Comparison of ENCODE assay signal across 2 cellular contexts in the genomic region with DNA sequence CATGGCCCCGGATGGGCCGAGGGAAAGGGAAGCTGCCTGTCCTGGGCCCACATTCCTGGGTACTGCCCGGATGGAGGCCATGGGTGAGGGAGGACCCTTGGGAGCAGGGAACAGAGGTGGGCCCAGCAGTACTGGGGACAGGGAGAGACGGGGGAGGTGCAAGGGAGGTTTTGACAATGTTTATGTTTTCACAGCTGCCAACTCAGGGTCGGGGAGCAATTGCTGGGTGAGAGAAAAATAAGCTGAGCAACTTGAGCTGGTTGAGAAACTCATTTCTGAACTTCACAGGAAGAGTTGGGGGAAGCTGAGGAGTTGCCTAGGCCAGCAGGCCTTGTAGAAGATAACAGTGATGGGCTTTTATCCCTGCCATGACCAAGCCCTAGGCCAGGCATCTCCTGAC.
TF ChIP-seq lines count a peak whose summit lies in the region.

No MANE protein-coding gene starts in this region.

TF ChIP-seq in HEK293, 187 proteins besides CTCF, POLR2A, EP300 and RAD21:
- TF ChIP-seq, protein P1, sequence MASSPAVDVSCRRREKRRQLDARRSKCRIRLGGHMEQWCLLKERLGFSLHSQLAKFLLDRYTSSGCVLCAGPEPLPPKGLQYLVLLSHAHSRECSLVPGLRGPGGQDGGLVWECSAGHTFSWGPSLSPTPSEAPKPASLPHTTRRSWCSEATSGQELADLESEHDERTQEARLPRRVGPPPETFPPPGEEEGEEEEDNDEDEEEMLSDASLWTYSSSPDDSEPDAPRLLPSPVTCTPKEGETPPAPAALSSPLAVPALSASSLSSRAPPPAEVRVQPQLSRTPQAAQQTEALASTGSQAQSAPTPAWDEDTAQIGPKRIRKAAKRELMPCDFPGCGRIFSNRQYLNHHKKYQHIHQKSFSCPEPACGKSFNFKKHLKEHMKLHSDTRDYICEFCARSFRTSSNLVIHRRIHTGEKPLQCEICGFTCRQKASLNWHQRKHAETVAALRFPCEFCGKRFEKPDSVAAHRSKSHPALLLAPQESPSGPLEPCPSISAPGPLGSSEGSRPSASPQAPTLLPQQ (tag by site-specific recombination; IDR thresholded peaks at IDR 0.05) = peak; percentile 83
- peak; percentile 41; the same call in 1 of the 2 replicates for TF ChIP-seq ZFP69B (tag by site-specific recombination; IDR thresholded peaks at IDR 0.05)
- no peak for TF ChIP-seq REPIN1 (tag by site-specific recombination; IDR thresholded peaks at IDR 0.05; ENCODE audit: low read depth)
TF ChIP-seq in HEK293: peak in this region for 2.

TF ChIP-seq in GM23338, 12 proteins besides CTCF, POLR2A, EP300 and RAD21 (continued from another document):
- TF ChIP-seq, protein P2, sequence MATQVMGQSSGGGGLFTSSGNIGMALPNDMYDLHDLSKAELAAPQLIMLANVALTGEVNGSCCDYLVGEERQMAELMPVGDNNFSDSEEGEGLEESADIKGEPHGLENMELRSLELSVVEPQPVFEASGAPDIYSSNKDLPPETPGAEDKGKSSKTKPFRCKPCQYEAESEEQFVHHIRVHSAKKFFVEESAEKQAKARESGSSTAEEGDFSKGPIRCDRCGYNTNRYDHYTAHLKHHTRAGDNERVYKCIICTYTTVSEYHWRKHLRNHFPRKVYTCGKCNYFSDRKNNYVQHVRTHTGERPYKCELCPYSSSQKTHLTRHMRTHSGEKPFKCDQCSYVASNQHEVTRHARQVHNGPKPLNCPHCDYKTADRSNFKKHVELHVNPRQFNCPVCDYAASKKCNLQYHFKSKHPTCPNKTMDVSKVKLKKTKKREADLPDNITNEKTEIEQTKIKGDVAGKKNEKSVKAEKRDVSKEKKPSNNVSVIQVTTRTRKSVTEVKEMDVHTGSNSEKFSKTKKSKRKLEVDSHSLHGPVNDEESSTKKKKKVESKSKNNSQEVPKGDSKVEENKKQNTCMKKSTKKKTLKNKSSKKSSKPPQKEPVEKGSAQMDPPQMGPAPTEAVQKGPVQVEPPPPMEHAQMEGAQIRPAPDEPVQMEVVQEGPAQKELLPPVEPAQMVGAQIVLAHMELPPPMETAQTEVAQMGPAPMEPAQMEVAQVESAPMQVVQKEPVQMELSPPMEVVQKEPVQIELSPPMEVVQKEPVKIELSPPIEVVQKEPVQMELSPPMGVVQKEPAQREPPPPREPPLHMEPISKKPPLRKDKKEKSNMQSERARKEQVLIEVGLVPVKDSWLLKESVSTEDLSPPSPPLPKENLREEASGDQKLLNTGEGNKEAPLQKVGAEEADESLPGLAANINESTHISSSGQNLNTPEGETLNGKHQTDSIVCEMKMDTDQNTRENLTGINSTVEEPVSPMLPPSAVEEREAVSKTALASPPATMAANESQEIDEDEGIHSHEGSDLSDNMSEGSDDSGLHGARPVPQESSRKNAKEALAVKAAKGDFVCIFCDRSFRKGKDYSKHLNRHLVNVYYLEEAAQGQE (IDR thresholded peaks at IDR 0.05; ENCODE audit: unreplicated experiment) = no peak
- TF ChIP-seq, protein P3, sequence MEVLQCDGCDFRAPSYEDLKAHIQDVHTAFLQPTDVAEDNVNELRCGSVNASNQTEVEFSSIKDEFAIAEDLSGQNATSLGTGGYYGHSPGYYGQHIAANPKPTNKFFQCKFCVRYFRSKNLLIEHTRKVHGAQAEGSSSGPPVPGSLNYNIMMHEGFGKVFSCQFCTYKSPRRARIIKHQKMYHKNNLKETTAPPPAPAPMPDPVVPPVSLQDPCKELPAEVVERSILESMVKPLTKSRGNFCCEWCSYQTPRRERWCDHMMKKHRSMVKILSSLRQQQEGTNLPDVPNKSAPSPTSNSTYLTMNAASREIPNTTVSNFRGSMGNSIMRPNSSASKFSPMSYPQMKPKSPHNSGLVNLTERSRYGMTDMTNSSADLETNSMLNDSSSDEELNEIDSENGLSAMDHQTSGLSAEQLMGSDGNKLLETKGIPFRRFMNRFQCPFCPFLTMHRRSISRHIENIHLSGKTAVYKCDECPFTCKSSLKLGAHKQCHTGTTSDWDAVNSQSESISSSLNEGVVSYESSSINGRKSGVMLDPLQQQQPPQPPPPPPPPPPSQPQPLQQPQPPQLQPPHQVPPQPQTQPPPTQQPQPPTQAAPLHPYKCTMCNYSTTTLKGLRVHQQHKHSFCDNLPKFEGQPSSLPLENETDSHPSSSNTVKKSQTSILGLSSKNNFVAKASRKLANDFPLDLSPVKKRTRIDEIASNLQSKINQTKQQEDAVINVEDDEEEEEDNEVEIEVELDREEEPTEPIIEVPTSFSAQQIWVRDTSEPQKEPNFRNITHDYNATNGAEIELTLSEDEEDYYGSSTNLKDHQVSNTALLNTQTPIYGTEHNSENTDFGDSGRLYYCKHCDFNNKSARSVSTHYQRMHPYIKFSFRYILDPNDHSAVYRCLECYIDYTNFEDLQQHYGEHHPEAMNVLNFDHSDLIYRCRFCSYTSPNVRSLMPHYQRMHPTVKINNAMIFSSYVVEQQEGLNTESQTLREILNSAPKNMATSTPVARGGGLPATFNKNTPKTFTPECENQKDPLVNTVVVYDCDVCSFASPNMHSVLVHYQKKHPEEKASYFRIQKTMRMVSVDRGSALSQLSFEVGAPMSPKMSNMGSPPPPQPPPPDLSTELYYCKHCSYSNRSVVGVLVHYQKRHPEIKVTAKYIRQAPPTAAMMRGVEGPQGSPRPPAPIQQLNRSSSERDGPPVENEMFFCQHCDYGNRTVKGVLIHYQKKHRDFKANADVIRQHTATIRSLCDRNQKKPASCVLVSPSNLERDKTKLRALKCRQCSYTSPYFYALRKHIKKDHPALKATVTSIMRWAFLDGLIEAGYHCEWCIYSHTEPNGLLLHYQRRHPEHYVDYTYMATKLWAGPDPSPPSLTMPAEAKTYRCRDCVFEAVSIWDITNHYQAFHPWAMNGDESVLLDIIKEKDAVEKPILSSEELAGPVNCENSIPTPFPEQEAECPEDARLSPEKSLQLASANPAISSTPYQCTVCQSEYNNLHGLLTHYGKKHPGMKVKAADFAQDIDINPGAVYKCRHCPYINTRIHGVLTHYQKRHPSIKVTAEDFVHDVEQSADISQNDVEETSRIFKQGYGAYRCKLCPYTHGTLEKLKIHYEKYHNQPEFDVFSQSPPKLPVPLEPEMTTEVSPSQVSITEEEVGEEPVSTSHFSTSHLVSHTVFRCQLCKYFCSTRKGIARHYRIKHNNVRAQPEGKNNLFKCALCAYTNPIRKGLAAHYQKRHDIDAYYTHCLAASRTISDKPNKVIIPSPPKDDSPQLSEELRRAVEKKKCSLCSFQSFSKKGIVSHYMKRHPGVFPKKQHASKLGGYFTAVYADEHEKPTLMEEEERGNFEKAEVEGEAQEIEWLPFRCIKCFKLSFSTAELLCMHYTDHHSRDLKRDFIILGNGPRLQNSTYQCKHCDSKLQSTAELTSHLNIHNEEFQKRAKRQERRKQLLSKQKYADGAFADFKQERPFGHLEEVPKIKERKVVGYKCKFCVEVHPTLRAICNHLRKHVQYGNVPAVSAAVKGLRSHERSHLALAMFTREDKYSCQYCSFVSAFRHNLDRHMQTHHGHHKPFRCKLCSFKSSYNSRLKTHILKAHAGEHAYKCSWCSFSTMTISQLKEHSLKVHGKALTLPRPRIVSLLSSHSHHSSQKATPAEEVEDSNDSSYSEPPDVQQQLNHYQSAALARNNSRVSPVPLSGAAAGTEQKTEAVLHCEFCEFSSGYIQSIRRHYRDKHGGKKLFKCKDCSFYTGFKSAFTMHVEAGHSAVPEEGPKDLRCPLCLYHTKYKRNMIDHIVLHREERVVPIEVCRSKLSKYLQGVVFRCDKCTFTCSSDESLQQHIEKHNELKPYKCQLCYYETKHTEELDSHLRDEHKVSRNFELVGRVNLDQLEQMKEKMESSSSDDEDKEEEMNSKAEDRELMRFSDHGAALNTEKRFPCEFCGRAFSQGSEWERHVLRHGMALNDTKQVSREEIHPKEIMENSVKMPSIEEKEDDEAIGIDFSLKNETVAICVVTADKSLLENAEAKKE (CRISPR knock-in tag; IDR thresholded peaks at IDR 0.05) = no peak
- TF ChIP-seq POLR2AphosphoS5 (IDR thresholded peaks at IDR 0.05; ENCODE audit: low read depth) (no peak), STAT1 (IDR thresholded peaks at IDR 0.05; ENCODE audit: unreplicated experiment) (no peak), ZNF331 (CRISPR knock-in tag; IDR thresholded peaks at IDR 0.05; ENCODE audit: low read depth) (no peak), ZNF114 (CRISPR knock-in tag; IDR thresholded peaks at IDR 0.05) (no peak), EZH2phosphoT487 (IDR thresholded peaks at IDR 0.05; ENCODE audit: unreplicated experiment) (no peak)
- TF ChIP-seq, protein P4, sequence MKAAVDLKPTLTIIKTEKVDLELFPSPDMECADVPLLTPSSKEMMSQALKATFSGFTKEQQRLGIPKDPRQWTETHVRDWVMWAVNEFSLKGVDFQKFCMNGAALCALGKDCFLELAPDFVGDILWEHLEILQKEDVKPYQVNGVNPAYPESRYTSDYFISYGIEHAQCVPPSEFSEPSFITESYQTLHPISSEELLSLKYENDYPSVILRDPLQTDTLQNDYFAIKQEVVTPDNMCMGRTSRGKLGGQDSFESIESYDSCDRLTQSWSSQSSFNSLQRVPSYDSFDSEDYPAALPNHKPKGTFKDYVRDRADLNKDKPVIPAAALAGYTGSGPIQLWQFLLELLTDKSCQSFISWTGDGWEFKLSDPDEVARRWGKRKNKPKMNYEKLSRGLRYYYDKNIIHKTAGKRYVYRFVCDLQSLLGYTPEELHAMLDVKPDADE (IDR thresholded peaks at IDR 0.05) = no peak
